Comparison of ENCODE assay signal across 24 cellular contexts in genomic region chr4:156193116-156193515, GRCh38.
DNase-seq lines count a peak whose midpoint lies in the region; ATAC-seq, FAIRE-seq and TF ChIP-seq lines count a peak whose summit lies in the region.
"Had no signal": no experiment of that assay in that cellular context is flagged by ENCODE, and none has a peak within 500 bp of the region (broad histone marks: within the 10 kb centered on the region; RNA-seq: fewer than 3 reads in every experiment).

No MANE protein-coding gene starts in this region.

- H3K79me2 ChIP-seq in HepG2 (ENCODE audit: insufficient read depth, low read length) = no peaks in the 10 kb centered on the region

- ATAC-seq in HepG2 (no peak), right lobe of liver (peak in 3 of 4 donors; percentile 30 to 52 (median 52)), GM18907 (IDR thresholded peaks at IDR 0.05; ENCODE audit: unreplicated experiment) (no peak), HG03378 (IDR thresholded peaks at IDR 0.05; ENCODE audit: unreplicated experiment) (no peak)
- ATAC-seq: gastroesophageal sphincter; stimulated activated naive CD8-positive, alpha-beta T cell treated with anti-CD3 and anti-CD28 coated beads, Interleukin-15, amount 100 ng/mL, for 72 hours; T-cell had no signal

- WGBS in liver = 84% methylated on average over 2 of the region's 2 CpGs
- WGBS in HepG2 (ENCODE audit: low lambda C conversion rate) = 36% methylated on average over 2 of the region's 2 CpGs
- 64% methylated on average over 2 of the region's 2 CpGs for WGBS in right lobe of liver (ENCODE audit: insufficient coverage, low coverage, low lambda C conversion rate, missing lambda C conversion rate)

- no peak for DNase-seq in HepG2 (ENCODE audit: low spot score)
- DNase-seq in amniotic stem cell (lab: John Stamatoyannopoulos, UW) = peak; percentile 0
- DNase-seq in right lobe of liver = no peak
- no peak for DNase-seq in NCI-H446 treated with DMSO at 0.1 percent for 48 hours (lab: John Stamatoyannopoulos, UW)
- DNase-seq in urothelium cell line (ENCODE audit: low spot score) = no peak
- DNase-seq: activated CD4-positive, alpha-beta T cell treated with anti-CD3 and anti-CD28 coated beads for 4 hours; activated T-cell treated with anti-CD3 and anti-CD28 coated beads, Interleukin-2, amount 50 U/mL, for 48 hours; BE2C; Calu3; effector CD8-positive, alpha-beta T cell; EL; NCI-H146; stimulated activated naive CD8-positive, alpha-beta T cell treated with anti-CD3 and anti-CD28 coated beads, Interleukin-15, amount 100 ng/mL, for 72 hours; T-cell; tibial artery had no signal

- no peak overlapping the region for H2AFZ ChIP-seq in HepG2 (ENCODE audit: low read length)

- no peak overlapping the region for H3K9ac ChIP-seq in liver (ENCODE audit: low read depth in 1 of 2, low read length in 2 of 2)
- no peak overlapping the region for H3K9ac ChIP-seq in HepG2 (ENCODE audit: insufficient read depth, low read depth, low read length)

- FAIRE-seq in HepG2 (lab: Jason Lieb, UNC) (no peak), urothelium cell line (lab: Jason Lieb, UNC) (no peak)
- FAIRE-seq: A204.1, keratinocyte had no signal

- no peak for TF ChIP-seq POLR2A in HepG2 (IDR thresholded peaks at IDR 0.05; ENCODE audit: insufficient read depth in 1 of 2, low read depth in 2 of 2, low read length in 2 of 2)
- TF ChIP-seq POLR2A in right lobe of liver (IDR thresholded peaks at IDR 0.05) = no peak

- CTCF ChIA-PET in HepG2 (lab: Yijun Ruan, JAX; ENCODE audit: low intra/inter-chr PET ratio, low total read pairs) = no interaction called here

- H3K36me3 ChIP-seq in liver (ENCODE audit: control insufficient read depth in 4 of 4, insufficient read depth in 3 of 4, low read depth in 1 of 4, low read length in 3 of 4) (no peaks in the 10 kb centered on the region), HepG2 (replicated peaks in 1 of 2; ENCODE audit: control insufficient read depth in 1 of 2, insufficient read depth in 2 of 2, low read length in 2 of 2) (no peaks in the 10 kb centered on the region), right lobe of liver (no peaks in the 10 kb centered on the region)
- H3K36me3 ChIP-seq: ascending aorta, BE2C, esophagus muscularis mucosa, gastroesophageal sphincter, tibial artery had no signal

- H3K4me2 ChIP-seq in HepG2 (ENCODE audit: low read depth, low read length) = no peak overlapping the region

- no peak for TF ChIP-seq EP300 in HepG2 (IDR thresholded peaks at IDR 0.05; ENCODE audit: low read depth in 2 of 2, low read length in 2 of 2)
- TF ChIP-seq EP300 in HepG2 (CRISPR knock-in tag; IDR thresholded peaks at IDR 0.05; ENCODE audit: borderline replicate concordance) = no peak

- no peaks in the 10 kb centered on the region for H3K9me3 ChIP-seq in liver (ENCODE audit: control insufficient read depth in 4 of 4, low read length in 3 of 4)
- H3K9me3 ChIP-seq in HepG2 (ENCODE audit: low read length) = no peaks in the 10 kb centered on the region
- no peaks in the 10 kb centered on the region for H3K9me3 ChIP-seq in right lobe of liver
- H3K9me3 ChIP-seq: ascending aorta, BE2C, esophagus muscularis mucosa, gastroesophageal sphincter, tibial artery had no signal

- no peaks in the 10 kb centered on the region for H4K20me1 ChIP-seq in HepG2 (ENCODE audit: insufficient read depth, low read length)

- H3K27ac ChIP-seq in liver (ENCODE audit: low read depth in 1 of 2, low read length in 2 of 2) = peak overlapping the region; percentile 54 to 65
- H3K27ac ChIP-seq in HepG2 (ENCODE audit: extremely low read length, insufficient read depth, low read length) = no peak overlapping the region
- peak overlapping the region in 1 of 3 donors; percentile 22 for H3K27ac ChIP-seq in right lobe of liver
- H3K27ac ChIP-seq: ascending aorta, esophagus muscularis mucosa, gastroesophageal sphincter, HL-60, tibial artery had no signal

- H3K4me1 ChIP-seq in liver (ENCODE audit: control insufficient read depth in 4 of 4, insufficient read depth in 4 of 4, low read length in 3 of 4) = peaks cover 0 to 42% (median 29%) of the 10 kb centered on the region in 4 donors
- peaks cover 26% of the 10 kb centered on the region for H3K4me1 ChIP-seq in HepG2 (ENCODE audit: insufficient read depth, low read length)
- peaks cover 0 to 22% (median 0%) of the 10 kb centered on the region in 4 donors for H3K4me1 ChIP-seq in right lobe of liver
- H3K4me1 ChIP-seq: ascending aorta, BE2C, gastroesophageal sphincter, tibial artery had no signal

- in situ Hi-C loops in HepG2 (cut with HindIII; ENCODE audit: extremely low pct_ligation_motif_present, low pct_unique_long_range_greater_than_20kb) = no loop called here

- POLR2A ChIA-PET in HepG2 (lab: Yijun Ruan, JAX) = no interaction called here

- H3K27me3 ChIP-seq in liver (ENCODE audit: control insufficient read depth in 4 of 4, insufficient read depth in 4 of 4, low read length in 3 of 4) (no peaks in the 10 kb centered on the region), HepG2 (ENCODE audit: control insufficient read depth in 1 of 2, insufficient read depth in 2 of 2, low read length in 2 of 2) (no peaks in the 10 kb centered on the region), right lobe of liver (no peaks in the 10 kb centered on the region)
- H3K27me3 ChIP-seq: ascending aorta, BE2C, esophagus muscularis mucosa, gastroesophageal sphincter, tibial artery had no signal

- no peak for TF ChIP-seq RAD21 in liver (IDR thresholded peaks at IDR 0.05)
- no peak for TF ChIP-seq RAD21 in HepG2 (CRISPR knock-in tag; IDR thresholded peaks at IDR 0.05)

- intact Hi-C loops in HepG2 (cut with micrococcal nuclease; ENCODE audit: unreplicated experiment) = no loop called here
- intact Hi-C loops in right lobe of liver (cut with DNase I) = no loop called here

- H3K4me3 ChIP-seq in liver (ENCODE audit: low read depth in 1 of 3, low read length in 3 of 3) (no peak overlapping the region), HepG2 (replicated peaks in 1 of 3; ENCODE audit: insufficient read depth in 1 of 3, low read depth in 2 of 3, low read length in 3 of 3) (no peak overlapping the region), right lobe of liver (no peak overlapping the region)
- H3K4me3 ChIP-seq: ascending aorta, esophagus muscularis mucosa, gastroesophageal sphincter, tibial artery had no signal

- TF ChIP-seq CTCF in liver (IDR thresholded peaks at IDR 0.05; ENCODE audit: low read depth, low read length, missing input control) = no peak
- no peak for TF ChIP-seq CTCF in HepG2 (CRISPR knock-in tag; IDR thresholded peaks at IDR 0.05)
- TF ChIP-seq CTCF in right lobe of liver (IDR thresholded peaks at IDR 0.05) = no peak

- BruUV-seq in HepG2 (replicated peaks; lab: Mats Ljungman, UMichigan) = no TSS peak

TF ChIP-seq in liver, 16 proteins besides CTCF, POLR2A, EP300 and RAD21 (continues in another document):
- no peak for TF ChIP-seq FOXA2 (IDR thresholded peaks at IDR 0.05)
- TF ChIP-seq JUND (IDR thresholded peaks at IDR 0.05) = no peak
- TF ChIP-seq SP1 (IDR thresholded peaks at IDR 0.05) = no peak
- TF ChIP-seq, protein P1, sequence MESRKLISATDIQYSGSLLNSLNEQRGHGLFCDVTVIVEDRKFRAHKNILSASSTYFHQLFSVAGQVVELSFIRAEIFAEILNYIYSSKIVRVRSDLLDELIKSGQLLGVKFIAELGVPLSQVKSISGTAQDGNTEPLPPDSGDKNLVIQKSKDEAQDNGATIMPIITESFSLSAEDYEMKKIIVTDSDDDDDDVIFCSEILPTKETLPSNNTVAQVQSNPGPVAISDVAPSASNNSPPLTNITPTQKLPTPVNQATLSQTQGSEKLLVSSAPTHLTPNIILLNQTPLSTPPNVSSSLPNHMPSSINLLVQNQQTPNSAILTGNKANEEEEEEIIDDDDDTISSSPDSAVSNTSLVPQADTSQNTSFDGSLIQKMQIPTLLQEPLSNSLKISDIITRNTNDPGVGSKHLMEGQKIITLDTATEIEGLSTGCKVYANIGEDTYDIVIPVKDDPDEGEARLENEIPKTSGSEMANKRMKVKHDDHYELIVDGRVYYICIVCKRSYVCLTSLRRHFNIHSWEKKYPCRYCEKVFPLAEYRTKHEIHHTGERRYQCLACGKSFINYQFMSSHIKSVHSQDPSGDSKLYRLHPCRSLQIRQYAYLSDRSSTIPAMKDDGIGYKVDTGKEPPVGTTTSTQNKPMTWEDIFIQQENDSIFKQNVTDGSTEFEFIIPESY (IDR thresholded peaks at IDR 0.05) = no peak
- TF ChIP-seq HNF4G (IDR thresholded peaks at IDR 0.05) = no peak
- no peak for TF ChIP-seq RXRA (IDR thresholded peaks at IDR 0.05)
- TF ChIP-seq NR2F2 (IDR thresholded peaks at IDR 0.05) = no peak
- no peak for TF ChIP-seq ATF3 (IDR thresholded peaks at IDR 0.05)

TF ChIP-seq in HepG2, 621 proteins besides CTCF, POLR2A, EP300 and RAD21 (continues in another document):
- TF ChIP-seq FOSL2 (CRISPR knock-in tag; IDR thresholded peaks at IDR 0.05) = no peak
- no peak for TF ChIP-seq ZNF17 (CRISPR knock-in tag; IDR thresholded peaks at IDR 0.05)
- no peak for TF ChIP-seq TBL1XR1 (IDR thresholded peaks at IDR 0.05; ENCODE audit: borderline replicate concordance, low read length, partially characterized antibody)
- no peak for TF ChIP-seq TOPORS (CRISPR knock-in tag; IDR thresholded peaks at IDR 0.05)
- TF ChIP-seq MLX (CRISPR knock-in tag; IDR thresholded peaks at IDR 0.05) = no peak
- TF ChIP-seq ELF1 (CRISPR knock-in tag; IDR thresholded peaks at IDR 0.05) = no peak
- no peak for TF ChIP-seq EED (CRISPR knock-in tag; IDR thresholded peaks at IDR 0.05)
- TF ChIP-seq ZNF274 (CRISPR knock-in tag; IDR thresholded peaks at IDR 0.05) = no peak
- TF ChIP-seq, protein P2, sequence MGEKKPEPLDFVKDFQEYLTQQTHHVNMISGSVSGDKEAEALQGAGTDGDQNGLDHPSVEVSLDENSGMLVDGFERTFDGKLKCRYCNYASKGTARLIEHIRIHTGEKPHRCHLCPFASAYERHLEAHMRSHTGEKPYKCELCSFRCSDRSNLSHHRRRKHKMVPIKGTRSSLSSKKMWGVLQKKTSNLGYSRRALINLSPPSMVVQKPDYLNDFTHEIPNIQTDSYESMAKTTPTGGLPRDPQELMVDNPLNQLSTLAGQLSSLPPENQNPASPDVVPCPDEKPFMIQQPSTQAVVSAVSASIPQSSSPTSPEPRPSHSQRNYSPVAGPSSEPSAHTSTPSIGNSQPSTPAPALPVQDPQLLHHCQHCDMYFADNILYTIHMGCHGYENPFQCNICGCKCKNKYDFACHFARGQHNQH (CRISPR knock-in tag; IDR thresholded peaks at IDR 0.05) = no peak

Comparison
In these comparisons a context has a peak if more than half of its experiments do, and no peak if none do; other contexts are left out.
1. ATAC-seq: peak in right lobe of liver (3 of 4); none in HepG2 (single experiment), GM18907 (single experiment) and HG03378 (single experiment).